Comparison of ENCODE assay signal across 9 cellular contexts in the genomic region with DNA sequence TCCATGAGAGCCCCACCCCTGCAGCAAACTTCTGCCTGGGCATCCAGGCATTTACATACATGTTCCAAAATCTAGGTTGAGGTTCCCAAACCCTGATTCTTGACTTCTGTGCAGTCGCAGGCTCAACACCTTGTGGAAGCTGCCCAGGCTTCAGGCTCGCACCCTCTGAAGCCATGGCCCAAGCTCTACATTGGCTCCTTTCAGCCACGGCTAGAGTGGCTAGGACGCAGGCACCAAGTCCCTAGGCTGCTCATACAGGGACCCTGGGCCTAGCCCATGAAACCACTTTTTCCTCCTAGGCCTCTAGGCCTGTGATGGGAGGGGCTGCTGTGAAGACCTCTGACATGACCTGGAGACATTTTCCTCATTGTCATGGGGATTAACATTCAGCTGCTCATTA.
"Had no signal": no experiment of that assay in that cellular context is flagged by ENCODE, and none has a peak within 500 bp of the region (broad histone marks: within the 10 kb centered on the region; RNA-seq: fewer than 3 reads in every experiment).

No MANE protein-coding gene starts in this region.

- H3K36me3 ChIP-seq: HAP-1 had no signal

- H3K27ac ChIP-seq: GM23248 had no signal

- H3K4me1 ChIP-seq: HAP-1 had no signal

- DNase-seq: GM23248, GOT3, H7, H9, HCEC 1CT, HFFc6 had no signal

- H3K9me3 ChIP-seq: HAP-1 had no signal

- ATAC-seq: GM23338, HCT116 had no signal

- H3K4me3 ChIP-seq: GM23248, GM23338, HAP-1 had no signal
